ENCODE assay signal across 12 cellular contexts in genomic region chr9:35734096-35734495, GRCh38. TPM values are rescaled to one million over a fixed set of nuclear protein-coding genes. Genes with fewer than 3 reads are reported as not detected.
A peak's percentile ranks its signal among the peaks of the same experiment; 100 is the strongest.
DNase-seq lines count a peak whose midpoint lies in the region; ATAC-seq, FAIRE-seq and TF ChIP-seq lines count a peak whose summit lies in the region.
"Had no signal": no experiment of that assay in that cellular context is flagged by ENCODE, and none has a peak within 500 bp of the region (broad histone marks: within the 10 kb centered on the region; RNA-seq: fewer than 3 reads in every experiment).

No MANE protein-coding gene starts in this region.

- dilution Hi-C loops in keratinocyte (cut with MboI; ENCODE audit: extremely low pct_ligation_motif_present, low sequenced_read_pairs): no loop called here

- no peak for DNase-seq in cardiac muscle cell (ENCODE audit: low read depth in 1 of 2, low spot score in 1 of 2)
- no peak for DNase-seq in Right ventricle myocardium inferior (ENCODE audit: missing footprints)
- DNase-seq in activated T-helper 1 cell treated with anti-CD3 and anti-CD28 coated beads, Interleukin-12 subunit alpha, Interleukin-12 subunit beta, Interleukin-2, Interleukin-4 antibody, amounts not matched to agents 30 ng/mL and 10 ng/mL and 1 ng/mL, durations not matched to agents 14 hours and 24 hours and 36 hours (ENCODE audit: low spot score): no peak
- DNase-seq in keratinocyte (ENCODE audit: low read depth, low spot score): no peak
- no peak for DNase-seq in transverse colon
- DNase-seq in NCI-H2171 (lab: John Stamatoyannopoulos, UW): no peak
- no peak for DNase-seq in NCI-H1048 (lab: John Stamatoyannopoulos, UW)
- no peak for DNase-seq in NCI-H526 (lab: John Stamatoyannopoulos, UW)
- DNase-seq: activated naive CD4-positive, alpha-beta T cell treated with anti-CD3 and anti-CD28 coated beads, Interleukin-2, amount 10 ng/mL, durations not matched to agents 7 days and 5 days; dorsolateral prefrontal cortex; NCI-H2107; T-cell had no signal

- intact Hi-C loops in Right ventricle myocardium inferior (cut with DNase I): loop anchor here (5.0 kb wide), 1 partner anchor 93 kb away; the partner anchor contains the start of genes FAM221B and TMEM8B
- intact Hi-C loops in activated T-helper 1 cell treated with anti-CD3 and anti-CD28 coated beads, Interleukin-12 subunit alpha, Interleukin-12 subunit beta, Interleukin-2, Interleukin-4 antibody, amounts not matched to agents 30 ng/mL and 10 ng/mL and 1 ng/mL, durations not matched to agents 14 hours and 24 hours and 36 hours (cut with micrococcal nuclease): no loop called here
- intact Hi-C loops in transverse colon (cut with DNase I; ENCODE audit: low total_unique reads): no loop called here

- H4K20me1 ChIP-seq in keratinocyte (ENCODE audit: control insufficient read depth, extremely low read depth, insufficient read depth, low read length): peaks cover 9% of the 10 kb centered on the region

- peak overlapping the region; percentile 36 for H3K27ac Mint-ChIP-seq in activated T-helper 1 cell treated with anti-CD3 and anti-CD28 coated beads, Interleukin-12 subunit alpha, Interleukin-12 subunit beta, Interleukin-2, Interleukin-4 antibody, amounts not matched to agents 30 ng/mL and 10 ng/mL and 1 ng/mL, durations not matched to agents 14 hours and 24 hours and 36 hours
- H3K27ac Mint-ChIP-seq: activated naive CD4-positive, alpha-beta T cell treated with anti-CD3 and anti-CD28 coated beads, Interleukin-2, amount 10 ng/mL, durations not matched to agents 7 days and 5 days had no signal

- peaks cover 40% of the 10 kb centered on the region for H3K36me3 Mint-ChIP-seq in activated T-helper 1 cell treated with anti-CD3 and anti-CD28 coated beads, Interleukin-12 subunit alpha, Interleukin-12 subunit beta, Interleukin-2, Interleukin-4 antibody, amounts not matched to agents 30 ng/mL and 10 ng/mL and 1 ng/mL, durations not matched to agents 14 hours and 24 hours and 36 hours (ENCODE audit: low read depth)

- TF ChIP-seq EP300 in transverse colon (IDR thresholded peaks at IDR 0.05; ENCODE audit: low read depth): no peak

- H3K9me1 ChIP-seq in keratinocyte (ENCODE audit: control insufficient read depth, extremely low read depth, insufficient read depth, low read length): peaks cover 4% of the 10 kb centered on the region

- H3K27ac ChIP-seq in cardiac muscle cell: peak overlapping the region; percentile 100
- H3K27ac ChIP-seq in keratinocyte (ENCODE audit: control insufficient read depth, insufficient read depth, low read length): no peak overlapping the region
- H3K27ac ChIP-seq in transverse colon: peak overlapping the region; percentile 94 to 98 (median 97)

- H3K4me3 Mint-ChIP-seq in activated T-helper 1 cell treated with anti-CD3 and anti-CD28 coated beads, Interleukin-12 subunit alpha, Interleukin-12 subunit beta, Interleukin-2, Interleukin-4 antibody, amounts not matched to agents 30 ng/mL and 10 ng/mL and 1 ng/mL, durations not matched to agents 14 hours and 24 hours and 36 hours: peak overlapping the region; percentile 40
- H3K4me3 Mint-ChIP-seq: activated naive CD4-positive, alpha-beta T cell treated with anti-CD3 and anti-CD28 coated beads, Interleukin-2, amount 10 ng/mL, durations not matched to agents 7 days and 5 days had no signal

- H3K27me3 ChIP-seq in cardiac muscle cell: no peaks in the 10 kb centered on the region
- no peaks in the 10 kb centered on the region for H3K27me3 ChIP-seq in keratinocyte (ENCODE audit: control insufficient read depth, extremely low read depth, insufficient read depth, low read length)
- no peaks in the 10 kb centered on the region for H3K27me3 ChIP-seq in transverse colon
- H3K27me3 ChIP-seq: dorsolateral prefrontal cortex had no signal

- H3K9me3 Mint-ChIP-seq in activated T-helper 1 cell treated with anti-CD3 and anti-CD28 coated beads, Interleukin-12 subunit alpha, Interleukin-12 subunit beta, Interleukin-2, Interleukin-4 antibody, amounts not matched to agents 30 ng/mL and 10 ng/mL and 1 ng/mL, durations not matched to agents 14 hours and 24 hours and 36 hours: no peaks in the 10 kb centered on the region
- H3K9me3 Mint-ChIP-seq: activated naive CD4-positive, alpha-beta T cell treated with anti-CD3 and anti-CD28 coated beads, Interleukin-2, amount 10 ng/mL, durations not matched to agents 7 days and 5 days; T-cell had no signal

- WGBS in transverse colon (ENCODE audit: low coverage in 1 of 2), 2 donors: 87 to 88% methylated on average over 3 of the region's 3 CpGs

- H2AFZ ChIP-seq in keratinocyte (ENCODE audit: control insufficient read depth, low read length): no peak overlapping the region

- ATAC-seq in Right ventricle myocardium inferior: no peak
- ATAC-seq: T-cell had no signal

- H3K4me1 ChIP-seq in cardiac muscle cell (ENCODE audit: low read depth): peaks cover 29% of the 10 kb centered on the region
- H3K4me1 ChIP-seq in keratinocyte (ENCODE audit: control insufficient read depth, extremely low read depth, insufficient read depth, low read length): peaks cover 30% of the 10 kb centered on the region
- H3K4me1 ChIP-seq in transverse colon: peaks cover 23 to 51% (median 38%) of the 10 kb centered on the region in 4 donors

- FAIRE-seq in keratinocyte (lab: Jason Lieb, UNC): no peak

- peaks cover 26% of the 10 kb centered on the region for H3K79me2 ChIP-seq in keratinocyte (ENCODE audit: control insufficient read depth, insufficient read depth, low read length)

- H3K36me3 ChIP-seq in cardiac muscle cell (peaks cover 40% of the 10 kb centered on the region), keratinocyte (ENCODE audit: control insufficient read depth in 2 of 2, extremely low read depth in 1 of 2, insufficient read depth in 2 of 2, low read length in 2 of 2) (peaks cover 32 to 33% of the 10 kb centered on the region in 2 experiments), transverse colon (peaks cover 0 to 43% (median 21%) of the 10 kb centered on the region in 4 donors)

- H3K4me3 ChIP-seq in cardiac muscle cell (no peak overlapping the region), keratinocyte (ENCODE audit: control insufficient read depth in 2 of 3, extremely low read depth in 1 of 3, insufficient read depth in 2 of 3, low read depth in 1 of 3, low read length in 3 of 3) (no peak overlapping the region), transverse colon (no peak overlapping the region)

- H3K9ac ChIP-seq in keratinocyte (ENCODE audit: control insufficient read depth, extremely low read depth, insufficient read depth, low read length): no peak overlapping the region

- TF ChIP-seq CTCF in cardiac muscle cell (IDR thresholded peaks at IDR 0.05; ENCODE audit: low read depth, low read length) (no peak), keratinocyte (optimal IDR thresholded peaks at IDR 0.05 in 1 of 3, IDR thresholded peaks at IDR 0.05 in 1 of 3, conservative IDR thresholded peaks at IDR 0.05 in 1 of 3; ENCODE audit: extremely low read depth in 1 of 3, insufficient read depth in 2 of 3, low read length in 3 of 3) (no peak), transverse colon (IDR thresholded peaks at IDR 0.05) (no peak)

- no peaks in the 10 kb centered on the region for H3K27me3 Mint-ChIP-seq in activated T-helper 1 cell treated with anti-CD3 and anti-CD28 coated beads, Interleukin-12 subunit alpha, Interleukin-12 subunit beta, Interleukin-2, Interleukin-4 antibody, amounts not matched to agents 30 ng/mL and 10 ng/mL and 1 ng/mL, durations not matched to agents 14 hours and 24 hours and 36 hours (ENCODE audit: insufficient read depth)
- H3K27me3 Mint-ChIP-seq: activated naive CD4-positive, alpha-beta T cell treated with anti-CD3 and anti-CD28 coated beads, Interleukin-2, amount 10 ng/mL, durations not matched to agents 7 days and 5 days; T-cell had no signal

- in situ Hi-C loops in transverse colon (cut with MboI; ENCODE audit: low pct_ligation_motif_present in 1 of 4, low pct_unique_long_range_greater_than_20kb in 1 of 4, low sequenced_read_pairs in 3 of 4): loop anchor here in 1 of 4 donors (10.0 kb wide), 1 partner anchor 81 kb away; the partner anchor contains the start of genes HINT2 and SPAG8

- H3K9me3 ChIP-seq in cardiac muscle cell (ENCODE audit: low read depth): no peaks in the 10 kb centered on the region
- no peaks in the 10 kb centered on the region for H3K9me3 ChIP-seq in keratinocyte (ENCODE audit: control insufficient read depth, low read depth, low read length)
- no peaks in the 10 kb centered on the region for H3K9me3 ChIP-seq in transverse colon

- no peak for TF ChIP-seq POLR2A in transverse colon (IDR thresholded peaks at IDR 0.05)

- H3K4me2 ChIP-seq in keratinocyte (ENCODE audit: control insufficient read depth, extremely low read depth, insufficient read depth, low read depth, low read length): peak overlapping the region; percentile 97

- H3K4me1 Mint-ChIP-seq in activated T-helper 1 cell treated with anti-CD3 and anti-CD28 coated beads, Interleukin-12 subunit alpha, Interleukin-12 subunit beta, Interleukin-2, Interleukin-4 antibody, amounts not matched to agents 30 ng/mL and 10 ng/mL and 1 ng/mL, durations not matched to agents 14 hours and 24 hours and 36 hours (ENCODE audit: low read depth): peaks cover 22% of the 10 kb centered on the region

RNA-seq across cellular contexts. Expression of gene CREB3, which starts 1.6 kb away (rescaled TPM):
- total RNA-seq in cardiac muscle cell (45.7 and 51.5 TPM in 2 replicates), Right ventricle myocardium inferior (23.5 TPM), transverse colon (10 to 100 TPM; 22.4 to 69.7 (median 45.5) TPM)
- polyA plus RNA-seq in cardiac muscle cell (62.3 and 84.2 TPM in 2 replicates), keratinocyte (24.6 to 33.2 TPM (median 27.0 TPM) in 3 replicates)
- total RNA-seq in activated T-helper 1 cell treated with anti-CD3 and anti-CD28 coated beads, Interleukin-12 subunit alpha, Interleukin-12 subunit beta, Interleukin-2, Interleukin-4 antibody, amounts not matched to agents 30 ng/mL and 10 ng/mL and 1 ng/mL, durations not matched to agents 14 hours and 24 hours and 36 hours: 32.1 and 32.6 TPM in 2 replicates
- polyA plus RNA-seq in keratinocyte (2011; ENCODE audit: low read depth): 9.8 TPM
- 28.5 and 33.1 TPM in 2 replicates for polyA plus RNA-seq in keratinocyte (2011; cell fraction: cytosol; rRNA removed)
- 18.5 and 22.8 TPM in 2 replicates for polyA plus RNA-seq in keratinocyte (2011; cell fraction: nucleus; rRNA removed)
- 16.2 and 38.5 TPM in 2 replicates for polyA plus RNA-seq in keratinocyte (2012; ENCODE audit: low replicate concordance)
- polyA minus RNA-seq in keratinocyte: 16.6 to 46.4 TPM (median 17.6 TPM) in 3 replicates
- 16.1 TPM for polyA minus RNA-seq in keratinocyte (2011; cell fraction: cytosol; rRNA and poly(A)+ RNA removed)
- polyA minus RNA-seq in keratinocyte (2011; cell fraction: nucleus; rRNA and poly(A)+ RNA removed): 8.3 and 13.7 TPM in 2 replicates

RNA-seq across cellular contexts. Expression of gene TLN1, which starts 2.1 kb away (rescaled TPM):
- 172 and 178 TPM in 2 replicates for total RNA-seq in cardiac muscle cell
- polyA plus RNA-seq in cardiac muscle cell: 96.0 and 98.0 TPM in 2 replicates
- 255 TPM for total RNA-seq in Right ventricle myocardium inferior
- total RNA-seq in activated T-helper 1 cell treated with anti-CD3 and anti-CD28 coated beads, Interleukin-12 subunit alpha, Interleukin-12 subunit beta, Interleukin-2, Interleukin-4 antibody, amounts not matched to agents 30 ng/mL and 10 ng/mL and 1 ng/mL, durations not matched to agents 14 hours and 24 hours and 36 hours: 229 and 230 TPM in 2 replicates
- 53.0 to 98.3 TPM (median 54.6 TPM) in 3 replicates for polyA plus RNA-seq in keratinocyte
- polyA plus RNA-seq in keratinocyte (2011; ENCODE audit: low read depth): 80.1 TPM
- polyA plus RNA-seq in keratinocyte (2011; cell fraction: cytosol; rRNA removed): 34.1 and 58.4 TPM in 2 replicates
- 115 and 144 TPM in 2 replicates for polyA plus RNA-seq in keratinocyte (2011; cell fraction: nucleus; rRNA removed)
- 36.2 and 124 TPM in 2 replicates for polyA plus RNA-seq in keratinocyte (2012; ENCODE audit: low replicate concordance)
- polyA minus RNA-seq in keratinocyte: 196 to 448 TPM (median 286 TPM) in 3 replicates
- 291 TPM for polyA minus RNA-seq in keratinocyte (2011; cell fraction: cytosol; rRNA and poly(A)+ RNA removed)
- 223 and 237 TPM in 2 replicates for polyA minus RNA-seq in keratinocyte (2011; cell fraction: nucleus; rRNA and poly(A)+ RNA removed)
- 100 to 1,000 TPM; 158 to 328 (median 177) TPM for total RNA-seq in transverse colon

RNA-seq across cellular contexts. Expression of gene GBA2, which starts 14.9 kb away (rescaled TPM):
- 132 and 157 TPM in 2 replicates for total RNA-seq in cardiac muscle cell
- 135 and 140 TPM in 2 replicates for polyA plus RNA-seq in cardiac muscle cell
- 80.2 TPM for total RNA-seq in Right ventricle myocardium inferior
- total RNA-seq in activated T-helper 1 cell treated with anti-CD3 and anti-CD28 coated beads, Interleukin-12 subunit alpha, Interleukin-12 subunit beta, Interleukin-2, Interleukin-4 antibody, amounts not matched to agents 30 ng/mL and 10 ng/mL and 1 ng/mL, durations not matched to agents 14 hours and 24 hours and 36 hours: 54.7 and 58.4 TPM in 2 replicates
- polyA plus RNA-seq in keratinocyte: 28.7 to 42.2 TPM (median 31.7 TPM) in 3 replicates
- polyA plus RNA-seq in keratinocyte (2011; ENCODE audit: low read depth): 27.2 TPM
- polyA plus RNA-seq in keratinocyte (2011; cell fraction: cytosol; rRNA removed): 10.6 and 13.0 TPM in 2 replicates
- polyA plus RNA-seq in keratinocyte (2011; cell fraction: nucleus; rRNA removed): 177 and 188 TPM in 2 replicates
- polyA plus RNA-seq in keratinocyte (2012; ENCODE audit: low replicate concordance): 24.1 and 39.6 TPM in 2 replicates
- polyA minus RNA-seq in keratinocyte: 30.6 to 49.5 TPM (median 46.2 TPM) in 3 replicates
- 15.9 TPM for polyA minus RNA-seq in keratinocyte (2011; cell fraction: cytosol; rRNA and poly(A)+ RNA removed)
- polyA minus RNA-seq in keratinocyte (2011; cell fraction: nucleus; rRNA and poly(A)+ RNA removed): 33.3 and 43.7 TPM in 2 replicates
- 100 to 1,000 TPM; 217 to 709 (median 255) TPM for total RNA-seq in transverse colon

RNA-seq across cellular contexts. Expression of gene RGP1, which starts 15.0 kb away (rescaled TPM):
- 24.1 and 30.4 TPM in 2 replicates for total RNA-seq in cardiac muscle cell
- 17.9 and 21.8 TPM in 2 replicates for polyA plus RNA-seq in cardiac muscle cell
- total RNA-seq in Right ventricle myocardium inferior: 29.0 TPM
- total RNA-seq in activated T-helper 1 cell treated with anti-CD3 and anti-CD28 coated beads, Interleukin-12 subunit alpha, Interleukin-12 subunit beta, Interleukin-2, Interleukin-4 antibody, amounts not matched to agents 30 ng/mL and 10 ng/mL and 1 ng/mL, durations not matched to agents 14 hours and 24 hours and 36 hours: 18.4 and 18.9 TPM in 2 replicates
- 17.6 to 19.8 TPM (median 18.3 TPM) in 3 replicates for polyA plus RNA-seq in keratinocyte
- 3.1 TPM for polyA plus RNA-seq in keratinocyte (2011; ENCODE audit: low read depth)
- polyA plus RNA-seq in keratinocyte (2011; cell fraction: cytosol; rRNA removed): 16.4 and 17.6 TPM in 2 replicates
- 33.5 and 35.2 TPM in 2 replicates for polyA plus RNA-seq in keratinocyte (2011; cell fraction: nucleus; rRNA removed)
- 9.1 and 17.9 TPM in 2 replicates for polyA plus RNA-seq in keratinocyte (2012; ENCODE audit: low replicate concordance)
- 21.6 to 42.2 TPM (median 24.7 TPM) in 3 replicates for polyA minus RNA-seq in keratinocyte
- 13.2 TPM for polyA minus RNA-seq in keratinocyte (2011; cell fraction: cytosol; rRNA and poly(A)+ RNA removed)
- 11.6 and 16.5 TPM in 2 replicates for polyA minus RNA-seq in keratinocyte (2011; cell fraction: nucleus; rRNA and poly(A)+ RNA removed)
- 10 to 100 TPM; 30.3 to 47.5 (median 43.7) TPM for total RNA-seq in transverse colon

RNA-seq across cellular contexts. Expression of gene MSMP, which starts 20.0 kb away (rescaled TPM):
- total RNA-seq in cardiac muscle cell: not detected in 2 replicates
- polyA plus RNA-seq in cardiac muscle cell: not detected in 2 replicates
- total RNA-seq in Right ventricle myocardium inferior: not detected
- total RNA-seq in activated T-helper 1 cell treated with anti-CD3 and anti-CD28 coated beads, Interleukin-12 subunit alpha, Interleukin-12 subunit beta, Interleukin-2, Interleukin-4 antibody, amounts not matched to agents 30 ng/mL and 10 ng/mL and 1 ng/mL, durations not matched to agents 14 hours and 24 hours and 36 hours: not detected in 2 replicates
- polyA plus RNA-seq in keratinocyte: not detected in 3 replicates
- 0.57 TPM for polyA plus RNA-seq in keratinocyte (2011; ENCODE audit: low read depth)
- polyA plus RNA-seq in keratinocyte (2011; cell fraction: cytosol; rRNA removed): not detected in 2 replicates
- not detected in 2 replicates for polyA plus RNA-seq in keratinocyte (2011; cell fraction: nucleus; rRNA removed)
- not detected in 2 replicates for polyA plus RNA-seq in keratinocyte (2012; ENCODE audit: low replicate concordance)
- not detected in 3 replicates for polyA minus RNA-seq in keratinocyte
- not detected for polyA minus RNA-seq in keratinocyte (2011; cell fraction: cytosol; rRNA and poly(A)+ RNA removed)
- not detected in 2 replicates for polyA minus RNA-seq in keratinocyte (2011; cell fraction: nucleus; rRNA and poly(A)+ RNA removed)
- total RNA-seq in transverse colon: not detected
